Comparison of ENCODE assay signal across 13 cellular contexts in the genomic region with DNA sequence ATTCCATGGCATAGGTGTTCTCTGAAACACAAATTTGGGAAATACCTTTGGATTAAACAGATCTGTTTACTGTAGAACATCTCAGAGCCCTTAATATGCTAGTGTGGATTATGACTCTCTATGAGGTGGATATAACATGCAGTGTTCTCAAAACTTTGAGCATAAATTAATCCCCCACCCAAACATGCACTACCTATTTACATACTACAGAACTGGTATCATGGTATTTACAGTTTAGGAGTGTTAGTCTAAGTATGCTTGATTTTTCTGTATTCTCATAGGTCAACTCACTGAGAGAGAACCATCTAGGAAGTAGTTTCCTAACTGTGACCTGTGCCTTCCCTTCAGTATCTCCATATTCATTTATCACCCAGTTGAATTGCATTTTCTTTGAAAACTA. TPM values are rescaled to one million over a fixed set of nuclear protein-coding genes. Genes with fewer than 3 reads are reported as not detected.
DNase-seq lines count a peak whose midpoint lies in the region; ATAC-seq, FAIRE-seq and TF ChIP-seq lines count a peak whose summit lies in the region.
"Had no signal": no experiment of that assay in that cellular context is flagged by ENCODE, and none has a peak within 500 bp of the region (broad histone marks: within the 10 kb centered on the region; RNA-seq: fewer than 3 reads in every experiment).

No MANE protein-coding gene starts in this region.

- H3K27ac ChIP-seq in K562 (ENCODE audit: extremely low read depth, low read depth, low read length) (no peak overlapping the region), osteoblast (ENCODE audit: low read depth, low read length) (peak overlapping the region; percentile 10), upper lobe of right lung (no peak overlapping the region)
- H3K27ac ChIP-seq: neutrophil had no signal

- no peak for TF ChIP-seq POLR2A in K562 (conservative IDR thresholded peaks at IDR 0.05)

- H3K4me1 ChIP-seq in Loucy (ENCODE audit: insufficient read depth, low read length, poor library complexity, severe bottlenecking) (peaks cover 41% of the 10 kb centered on the region), K562 (replicated peaks in 1 of 2; ENCODE audit: control insufficient read depth in 2 of 2, insufficient read depth in 2 of 2, low read length in 2 of 2) (peaks cover 3 to 19% of the 10 kb centered on the region in 2 experiments; a peak in 3 of 5 replicates), osteoblast (ENCODE audit: insufficient read depth, low read length) (peaks cover 9% of the 10 kb centered on the region), upper lobe of right lung (peaks cover 9% of the 10 kb centered on the region)

- BruUV-seq in K562 (replicated peaks; lab: Mats Ljungman, UMichigan) = no TSS peak

- H3K9ac ChIP-seq in Loucy (ENCODE audit: low read depth, low read length, poor library complexity, severe bottlenecking) (peak overlapping the region; percentile 69), K562 (ENCODE audit: insufficient read depth in 1 of 2, low read depth in 2 of 2, low read length in 2 of 2) (no peak overlapping the region)

- H4K20me1 ChIP-seq in Loucy (ENCODE audit: insufficient read depth, low read length, poor library complexity, severe bottlenecking) (no peaks in the 10 kb centered on the region), K562 (replicated peaks; ENCODE audit: control insufficient read depth, insufficient read depth, low read length) (no peaks in the 10 kb centered on the region), osteoblast (ENCODE audit: insufficient read depth, low read length) (peaks cover 2% of the 10 kb centered on the region)

- TF ChIP-seq CTCF in Loucy (conservative IDR thresholded peaks at IDR 0.05; ENCODE audit: low read length) = no peak
- no peak for TF ChIP-seq CTCF in K562 (IDR thresholded peaks at IDR 0.05 in 2 of 3, conservative IDR thresholded peaks at IDR 0.05 in 1 of 3; ENCODE audit: insufficient read depth in 2 of 3, low read depth in 1 of 3, low read length in 3 of 3)
- no peak for TF ChIP-seq CTCF in osteoblast (IDR thresholded peaks at IDR 0.05; ENCODE audit: extremely low read depth, low read depth, low read length)
- TF ChIP-seq CTCF in upper lobe of right lung (IDR thresholded peaks at IDR 0.05) = no peak

- in situ Hi-C loops in K562 (cut with MboI) = no loop called here

- H3K9me2 ChIP-seq in Loucy (replicated peaks; ENCODE audit: low read depth, low read length) = no peaks in the 10 kb centered on the region

- DNase-seq in activated CD4-positive, alpha-beta T cell treated with anti-CD3 and anti-CD28 coated beads for 4 hours = peak; percentile 14 to 22
- DNase-seq in activated CD4-positive, alpha-beta T cell treated with anti-CD3 and anti-CD28 coated beads, Interleukin-2, amount 50 U/mL, for 48 hours = no peak
- DNase-seq in K562 (ENCODE audit: extremely low read depth in 1 of 4, low spot score in 3 of 4) (no peak), osteoblast (ENCODE audit: insufficient read length, low spot score, missing footprints) (no peak), upper lobe of right lung (no peak)
- DNase-seq: ACHN, MM.1S had no signal

- H3K4me3 ChIP-seq in Loucy (ENCODE audit: low read length, poor library complexity, severe bottlenecking) = peak overlapping the region; percentile 58
- no peak overlapping the region for H3K4me3 ChIP-seq in K562
- no peak overlapping the region for H3K4me3 ChIP-seq in osteoblast (ENCODE audit: insufficient read depth, low read length)
- no peak overlapping the region for H3K4me3 ChIP-seq in upper lobe of right lung
- H3K4me3 ChIP-seq: skin epidermis had no signal

- H2AFZ ChIP-seq in Loucy (ENCODE audit: low read length) (peak overlapping the region; percentile 10; the same call in 1 of the 2 replicates), K562 (ENCODE audit: low read depth, low read length) (no peak overlapping the region), osteoblast (ENCODE audit: low read length) (no peak overlapping the region)

- CTCF ChIA-PET in K562 (lab: Yijun Ruan, JAX; ENCODE audit: low intra/inter-chr PET ratio) = no interaction called here

- no peaks in the 10 kb centered on the region for H3K9me3 ChIP-seq in Loucy (ENCODE audit: insufficient read depth, low read depth, low read length)
- no peaks in the 10 kb centered on the region for H3K9me3 ChIP-seq in K562 (replicated peaks; ENCODE audit: control insufficient read depth, insufficient read depth, low read depth, low read length)
- H3K9me3 ChIP-seq in osteoblast (ENCODE audit: low read depth, low read length) = no peaks in the 10 kb centered on the region
- no peaks in the 10 kb centered on the region for H3K9me3 ChIP-seq in upper lobe of right lung
- H3K9me3 ChIP-seq: neutrophil had no signal

- H3K79me2 ChIP-seq in Loucy (ENCODE audit: insufficient read depth, low read length) = 0 out of 2 replicates have a peak, but pooled peaks cover 4% of the 10 kb centered on the region
- H3K79me2 ChIP-seq in K562 (ENCODE audit: control insufficient read depth, insufficient read depth, low read length) = no peaks in the 10 kb centered on the region
- no peaks in the 10 kb centered on the region for H3K79me2 ChIP-seq in osteoblast (ENCODE audit: insufficient read depth, low read length)

- H3K4me2 ChIP-seq in Loucy (ENCODE audit: low read depth, low read length, poor library complexity, severe bottlenecking) = peak overlapping the region; percentile 83
- H3K4me2 ChIP-seq in K562 (ENCODE audit: insufficient read depth, low read length) = no peak overlapping the region
- no peak overlapping the region for H3K4me2 ChIP-seq in osteoblast (ENCODE audit: insufficient read depth, low read length)

- intact Hi-C loops in K562 (cut with micrococcal nuclease) (loop anchor here (5.0 to 10.0 kb wide), 2 partner anchors 225 to 298 kb away; no protein-coding TSS in a partner anchor), upper lobe of right lung (cut with DNase I) (no loop called here)

- H3K9me1 ChIP-seq in K562 (ENCODE audit: control insufficient read depth, insufficient read depth, low read length) = no peaks in the 10 kb centered on the region

- ATAC-seq in K562 = no peak
- no peak for ATAC-seq in upper lobe of right lung
- ATAC-seq in GM21528 (IDR thresholded peaks at IDR 0.05; ENCODE audit: low FRiP score, unreplicated experiment) = no peak
- ATAC-seq in GM18870 (IDR thresholded peaks at IDR 0.05; ENCODE audit: unreplicated experiment) = no peak

- H3K36me3 ChIP-seq in Loucy (ENCODE audit: insufficient read depth, low read length) (peaks cover 8% of the 10 kb centered on the region; the same call in 1 of the 2 replicates), K562 (ENCODE audit: control insufficient read depth, insufficient read depth, low read length) (peaks cover 14% of the 10 kb centered on the region; the same call in 2 of the 3 replicates), osteoblast (ENCODE audit: insufficient read depth, low read length) (peaks cover 28% of the 10 kb centered on the region), upper lobe of right lung (peaks cover 44% of the 10 kb centered on the region)

- no peak for TF ChIP-seq RAD21 in K562 (CRISPR knock-in tag; conservative IDR thresholded peaks at IDR 0.05 in 1 of 2, IDR thresholded peaks at IDR 0.05 in 1 of 2)

- H3K27me3 ChIP-seq in Loucy (ENCODE audit: insufficient read depth, low read length, poor library complexity, severe bottlenecking) (no peaks in the 10 kb centered on the region), K562 (ENCODE audit: control insufficient read depth in 2 of 2, insufficient read depth in 2 of 2, low read length in 2 of 2) (no peaks in the 10 kb centered on the region), osteoblast (ENCODE audit: insufficient read depth, low read length) (no peaks in the 10 kb centered on the region), upper lobe of right lung (no peaks in the 10 kb centered on the region)
- H3K27me3 ChIP-seq: neutrophil had no signal

- POLR2A ChIA-PET in K562 (lab: Yijun Ruan, JAX) = interaction anchor here (0.5 to 1.4 kb wide), 4 partner anchors 11 to 226 kb away, joined by 3 to 4 read pairs (median 3); a partner anchor contains a TSS

- no peak for TF ChIP-seq EP300 in K562 (IDR thresholded peaks at IDR 0.05; ENCODE audit: low read length)

- no peak for FAIRE-seq in K562 (lab: Jason Lieb, UNC)
- FAIRE-seq: urothelium cell line had no signal

- peaks cover 13% of the 10 kb centered on the region; the same call in 1 of the 2 replicates for H3F3A ChIP-seq in Loucy (ENCODE audit: low read depth)

RNA-seq across cellular contexts. Expression of a gene that starts 30.9 kb away (rescaled TPM):
- total RNA-seq in K562 (2011; cell fraction: chromatin; rRNA removed; ENCODE audit: low replicate concordance) = 86.9 and 163 TPM in 2 replicates
- total RNA-seq in K562 (2011; cell fraction: nucleolus; rRNA removed) = 41.4 and 47.1 TPM in 2 replicates
- 93.0 and 141 TPM in 2 replicates for total RNA-seq in K562 (2011; cell fraction: nucleoplasm; rRNA removed)
- total RNA-seq in K562 (2014; rRNA removed) (17.1 and 18.2 TPM in 2 replicates), K562 (2014; rRNA removed; fragmentation: Illumina TruSeq; extraction: Trizol) (21.9 and 23.5 TPM in 2 replicates), K562 (2015; rRNA removed; fragmentation: Illumina TruSeq; extraction: Trizol) (17.8 and 19.6 TPM in 2 replicates), K562 (2021) (38.4 and 38.7 TPM in 2 replicates), osteoblast (20.6 and 20.9 TPM in 2 replicates), upper lobe of right lung (45.4 TPM)
- polyA plus RNA-seq in K562 (2011; rRNA removed) (21.3 TPM in 2 replicates), K562 (2014; fragmentation: Illumina TruSeq; extraction: Trizol) (29.2 and 34.2 TPM in 2 replicates), K562 (2014; fragmentation: Nextera tagmentation; extraction: Ambion mirVana) (1 to 10 TPM; 3.0 to 7.6 TPM), K562 (2014; rRNA removed) (15.2 and 16.0 TPM in 2 replicates)
- 11.0 and 11.1 TPM in 2 replicates for polyA plus RNA-seq in K562 (2011; cell fraction: cytosol; rRNA removed)
- polyA plus RNA-seq in K562 (2011; cell fraction: nucleus; rRNA removed) = 29.8 and 33.7 TPM in 2 replicates
- 18.5 and 21.6 TPM in 2 replicates for polyA plus RNA-seq in K562 (2012)
- 72.3 and 75.6 TPM in 2 replicates for polyA minus RNA-seq in K562 (2011; rRNA and poly(A)+ RNA removed)
- 20.1 and 34.1 TPM in 2 replicates for polyA minus RNA-seq in K562 (2011; cell fraction: cytosol; rRNA and poly(A)+ RNA removed)
- 12.9 and 19.5 TPM in 2 replicates for polyA minus RNA-seq in K562 (2011; cell fraction: nucleus; rRNA and poly(A)+ RNA removed)

RNA-seq across cellular contexts. Expression of a gene that starts 41.8 kb away (rescaled TPM):
- total RNA-seq in K562 (2011; cell fraction: chromatin; rRNA removed; ENCODE audit: low replicate concordance) = 25.3 and 52.1 TPM in 2 replicates
- 19.0 and 22.0 TPM in 2 replicates for total RNA-seq in K562 (2011; cell fraction: nucleolus; rRNA removed)
- 20.2 and 24.0 TPM in 2 replicates for total RNA-seq in K562 (2011; cell fraction: nucleoplasm; rRNA removed)
- total RNA-seq in K562 (2014; rRNA removed) (6.6 and 7.6 TPM in 2 replicates), K562 (2014; rRNA removed; fragmentation: Illumina TruSeq; extraction: Trizol) (10.9 and 14.9 TPM in 2 replicates), K562 (2015; rRNA removed; fragmentation: Illumina TruSeq; extraction: Trizol) (10.4 and 12.4 TPM in 2 replicates), K562 (2021) (15.5 and 17.4 TPM in 2 replicates), osteoblast (10.9 and 14.1 TPM in 2 replicates), upper lobe of right lung (27.5 TPM)
- polyA plus RNA-seq in K562 (2011; rRNA removed) (17.4 and 21.9 TPM in 2 replicates), K562 (2014; fragmentation: Illumina TruSeq; extraction: Trizol) (22.1 and 23.3 TPM in 2 replicates), K562 (2014; fragmentation: Nextera tagmentation; extraction: Ambion mirVana) (10 to 100 TPM; 11.7 to 16.7 TPM), K562 (2014; rRNA removed) (17.2 and 20.1 TPM in 2 replicates)
- 5.6 and 8.2 TPM in 2 replicates for polyA plus RNA-seq in K562 (2011; cell fraction: cytosol; rRNA removed)
- 9.7 and 14.3 TPM in 2 replicates for polyA plus RNA-seq in K562 (2011; cell fraction: nucleus; rRNA removed)
- 17.4 and 19.5 TPM in 2 replicates for polyA plus RNA-seq in K562 (2012)
- 19.0 and 21.1 TPM in 2 replicates for polyA minus RNA-seq in K562 (2011; rRNA and poly(A)+ RNA removed)
- polyA minus RNA-seq in K562 (2011; cell fraction: cytosol; rRNA and poly(A)+ RNA removed) = 5.6 and 7.3 TPM in 2 replicates
- 9.2 and 17.7 TPM in 2 replicates for polyA minus RNA-seq in K562 (2011; cell fraction: nucleus; rRNA and poly(A)+ RNA removed)

RNA-seq across cellular contexts. Expression of a gene that starts 48.2 kb away (rescaled TPM):
- total RNA-seq in K562 (2011; cell fraction: chromatin; rRNA removed; ENCODE audit: low replicate concordance) = 103 and 143 TPM in 2 replicates
- total RNA-seq in K562 (2011; cell fraction: nucleolus; rRNA removed) = 66.6 and 68.9 TPM in 2 replicates
- 73.7 and 109 TPM in 2 replicates for total RNA-seq in K562 (2011; cell fraction: nucleoplasm; rRNA removed)
- 112 and 135 TPM in 2 replicates for total RNA-seq in K562 (2014; rRNA removed)
- 305 and 406 TPM in 2 replicates for total RNA-seq in K562 (2014; rRNA removed; fragmentation: Illumina TruSeq; extraction: Trizol)
- total RNA-seq in K562 (2015; rRNA removed; fragmentation: Illumina TruSeq; extraction: Trizol) = 111 and 113 TPM in 2 replicates
- total RNA-seq in K562 (2021) = 132 and 161 TPM in 2 replicates
- polyA plus RNA-seq in K562 (2011; rRNA removed) = 331 and 560 TPM in 2 replicates
- 75.7 and 121 TPM in 2 replicates for polyA plus RNA-seq in K562 (2011; cell fraction: cytosol; rRNA removed)
- 192 and 207 TPM in 2 replicates for polyA plus RNA-seq in K562 (2011; cell fraction: nucleus; rRNA removed)
- polyA plus RNA-seq in K562 (2012) = 196 and 232 TPM in 2 replicates
- 427 and 492 TPM in 2 replicates for polyA plus RNA-seq in K562 (2014; fragmentation: Illumina TruSeq; extraction: Trizol)
- polyA plus RNA-seq in K562 (2014; fragmentation: Nextera tagmentation; extraction: Ambion mirVana) = 100 to 1,000 TPM; 715 to 881 TPM
- 360 and 565 TPM in 2 replicates for polyA plus RNA-seq in K562 (2014; rRNA removed)
- polyA minus RNA-seq in K562 (2011; rRNA and poly(A)+ RNA removed) = 191 and 212 TPM in 2 replicates
- polyA minus RNA-seq in K562 (2011; cell fraction: cytosol; rRNA and poly(A)+ RNA removed) = 29.5 and 33.0 TPM in 2 replicates
- polyA minus RNA-seq in K562 (2011; cell fraction: nucleus; rRNA and poly(A)+ RNA removed) = 17.4 and 19.5 TPM in 2 replicates
- total RNA-seq in osteoblast = 20.6 and 29.2 TPM in 2 replicates
- total RNA-seq in upper lobe of right lung = 2.8 TPM

Comparison
In these comparisons a context has a peak if more than half of its experiments do, and no peak if none do; other contexts are left out.
1. DNase-seq: peak in activated CD4-positive, alpha-beta T cell treated with anti-CD3 and anti-CD28 coated beads for 4 hours (2 of 2); none in activated CD4-positive, alpha-beta T cell treated with anti-CD3 and anti-CD28 coated beads, Interleukin-2, amount 50 U/mL, for 48 hours (0 of 2), K562 (0 of 4), osteoblast (single experiment) and upper lobe of right lung (single experiment).